ENCODE assay signal across 16 cellular contexts in the genomic region with DNA sequence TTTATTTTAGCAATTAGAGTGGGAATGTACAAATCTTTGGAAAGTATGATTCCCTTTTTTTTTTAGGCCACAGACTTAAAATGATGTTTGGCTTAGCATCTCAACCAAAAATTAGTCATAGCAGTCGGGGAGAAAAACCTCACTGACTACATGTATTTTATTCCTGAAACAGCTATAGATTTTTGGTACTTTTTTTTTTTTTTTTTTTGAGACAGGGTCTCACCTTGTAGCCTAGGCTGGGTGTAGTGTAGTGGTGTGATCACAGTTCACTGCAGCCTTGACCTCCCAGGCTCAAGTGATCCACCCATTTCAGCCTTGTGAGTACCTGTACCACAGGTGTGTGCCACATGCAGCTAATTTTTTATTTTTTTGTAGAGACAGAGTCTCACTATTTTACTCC.
"Had no signal": no experiment of that assay in that cellular context is flagged by ENCODE, and none has a peak within 500 bp of the region (broad histone marks: within the 10 kb centered on the region; RNA-seq: fewer than 3 reads in every experiment).

No MANE protein-coding gene starts in this region.

- DNase-seq: activated CD4-positive, alpha-beta T cell treated with anti-CD3 and anti-CD28 coated beads, Interleukin-2, amount 50 U/mL, for 1 hour; amniotic stem cell; effector memory CD4-positive, alpha-beta T cell; heart right ventricle; kidney glomerular epithelial cell; mucosa of descending colon; naive B cell; stimulated activated CD4-positive, alpha-beta T cell treated with anti-CD3 and anti-CD28 coated beads, Interleukin-2, amount 100 ng/mL, for 24 hours; thyroid gland had no signal

- H3K4me1 ChIP-seq: esophagus muscularis mucosa, heart right ventricle, right atrium auricular region, SJSA1, thyroid gland had no signal

- H3K4me3 Mint-ChIP-seq: memory B cell; naive B cell; neural crest cell; T-helper 2 cell treated with Interferon-gamma antibody and Interleukin-4, amounts not matched to agents 5 μg/mL and 100 μg/mL, for 36 hours had no signal

- H3K27ac Mint-ChIP-seq: memory B cell; progenitor cell of endocrine pancreas; T-helper 2 cell treated with Interferon-gamma antibody and Interleukin-4, amounts not matched to agents 5 μg/mL and 100 μg/mL, for 36 hours had no signal

- H3K9me3 Mint-ChIP-seq: memory B cell; naive B cell; neural crest cell; T-helper 2 cell treated with Interferon-gamma antibody and Interleukin-4, amounts not matched to agents 5 μg/mL and 100 μg/mL, for 36 hours had no signal

- H3K27me3 ChIP-seq: esophagus muscularis mucosa, heart right ventricle, right atrium auricular region, SJSA1, thyroid gland had no signal

- ATAC-seq: heart right ventricle, mucosa of descending colon had no signal

- H3K27ac ChIP-seq: esophagus muscularis mucosa, heart right ventricle, right atrium auricular region, SJSA1, thyroid gland had no signal

- H3K9me3 ChIP-seq: esophagus muscularis mucosa, heart right ventricle, mucosa of descending colon, right atrium auricular region, SJSA1, thyroid gland had no signal

- H3K27me3 Mint-ChIP-seq: memory B cell, naive B cell, progenitor cell of endocrine pancreas had no signal

- H3K4me3 ChIP-seq: esophagus muscularis mucosa, heart right ventricle, mucosa of descending colon, right atrium auricular region, SJSA1, thyroid gland had no signal

- H3K4me1 Mint-ChIP-seq: memory B cell, neural crest cell had no signal
